ENCODE assay signal across 8 cellular contexts in the genomic region with DNA sequence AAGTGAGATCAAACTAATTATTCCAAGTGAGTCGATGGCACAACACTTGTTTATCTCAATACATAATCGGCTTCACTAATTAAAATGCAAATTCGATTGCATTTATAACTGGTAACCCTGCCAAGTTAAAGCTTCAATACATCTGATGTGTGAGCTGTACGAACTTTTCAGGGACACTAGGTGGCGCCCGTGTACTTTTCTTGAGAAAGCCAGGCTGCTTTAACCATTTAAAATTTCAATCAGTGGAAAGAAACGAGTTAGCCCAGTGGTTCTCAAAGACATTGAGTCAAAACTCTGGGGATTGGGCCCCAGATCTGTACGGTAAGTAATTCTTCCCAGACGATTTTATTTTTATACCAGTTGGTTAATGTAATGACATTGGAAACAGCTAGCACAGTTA.
DNase-seq lines count a peak whose midpoint lies in the region; ATAC-seq and TF ChIP-seq lines count a peak whose summit lies in the region.

No MANE protein-coding gene starts in this region.

- no peak overlapping the region for H4K91ac ChIP-seq in H9 (ENCODE audit: insufficient read length, low read depth, low read length)

- H3K23ac ChIP-seq in H9 (ENCODE audit: insufficient read length, low read depth, low read length): no peak overlapping the region

- no peaks in the 10 kb centered on the region for H3K9me3 Mint-ChIP-seq in H9

- no peaks in the 10 kb centered on the region for H3K27me3 ChIP-seq in H9 (ENCODE audit: insufficient read depth, low read length)
- no peaks in the 10 kb centered on the region for H3K27me3 ChIP-seq in SU-DHL-6 (ENCODE audit: low read length)
- no peaks in the 10 kb centered on the region for H3K27me3 ChIP-seq in smooth muscle cell (ENCODE audit: low read depth)

- no peak overlapping the region for H4K5ac ChIP-seq in H9 (ENCODE audit: insufficient read length, low read depth, low read length)

- no peak overlapping the region for H2BK15ac ChIP-seq in H9 (ENCODE audit: low read depth, low read length)

- no peaks in the 10 kb centered on the region for H4K20me1 ChIP-seq in H9 (ENCODE audit: control insufficient read depth, insufficient read depth, insufficient read length)
- no peaks in the 10 kb centered on the region for H4K20me1 ChIP-seq in SU-DHL-6 (ENCODE audit: low read depth, low read length)
- no peaks in the 10 kb centered on the region for H4K20me1 ChIP-seq in smooth muscle cell (ENCODE audit: low read depth)

- TF ChIP-seq CTCF in H9 (conservative IDR thresholded peaks at IDR 0.05) (peak; percentile 94), SU-DHL-6 (IDR thresholded peaks at IDR 0.05; ENCODE audit: insufficient read depth, low read length, poor library complexity, severe bottlenecking) (peak; percentile 52), smooth muscle cell (IDR thresholded peaks at IDR 0.05; ENCODE audit: borderline replicate concordance, insufficient read depth, poor library complexity, severe bottlenecking) (peak; percentile 92)

- H3K36me3 Mint-ChIP-seq in H9 (ENCODE audit: insufficient read depth in 1 of 3, low read depth in 3 of 3): no peaks in the 10 kb centered on the region

- in situ Hi-C loops in Caki2 (cut with HindIII; ENCODE audit: low pct_unique_long_range_greater_than_20kb, low sequenced_read_pairs): no loop called here

- H3K4me2 ChIP-seq in H9 (ENCODE audit: insufficient read depth, insufficient read length, low read length): no peak overlapping the region
- H3K4me2 ChIP-seq in SU-DHL-6 (ENCODE audit: low read depth, low read length, poor library complexity, severe bottlenecking): no peak overlapping the region
- no peak overlapping the region for H3K4me2 ChIP-seq in smooth muscle cell

- H3K14ac ChIP-seq in H9 (ENCODE audit: insufficient read depth, low read length): no peak overlapping the region

- no peak for ATAC-seq in HG03108 (IDR thresholded peaks at IDR 0.05; ENCODE audit: unreplicated experiment)

- H3K4me3 Mint-ChIP-seq in H9: no peak overlapping the region

- no peak overlapping the region for H2BK5ac ChIP-seq in H9 (ENCODE audit: insufficient read length, low read length)

- no peak overlapping the region for H2BK120ac ChIP-seq in H9 (ENCODE audit: low read depth, low read length, poor library complexity, severe bottlenecking)

- no peaks in the 10 kb centered on the region for H3K4me1 ChIP-seq in H9 (ENCODE audit: insufficient read depth, low read length)
- H3K4me1 ChIP-seq in smooth muscle cell (ENCODE audit: low read depth): no peaks in the 10 kb centered on the region

- no peak overlapping the region for H3K56ac ChIP-seq in H9 (ENCODE audit: insufficient read length, low read depth, low read length)

- no peaks in the 10 kb centered on the region for H3K23me2 ChIP-seq in H9 (ENCODE audit: insufficient read length, low read depth, low read length, poor library complexity, severe bottlenecking)

- no peaks in the 10 kb centered on the region for H3K79me1 ChIP-seq in H9 (ENCODE audit: insufficient read depth, low read depth, low read length, poor library complexity, severe bottlenecking)

- no peak overlapping the region for H3K4ac ChIP-seq in H9 (ENCODE audit: low read depth, low read length)

- no CpG with 5 or more reads among the region's 9 CpGs for WGBS in H9 (ENCODE audit: extremely low coverage, insufficient read length, low lambda C conversion rate)
- 3% methylated on average over 9 of the region's 9 CpGs for WGBS in smooth muscle cell (ENCODE audit: low lambda C conversion rate)

- H2BK12ac ChIP-seq in H9 (ENCODE audit: insufficient read length, low read depth, low read length): no peak overlapping the region

- H3K18ac ChIP-seq in H9 (ENCODE audit: insufficient read length, low read depth, low read length): no peak overlapping the region

- no peaks in the 10 kb centered on the region for H3K36me3 ChIP-seq in SU-DHL-6 (ENCODE audit: low read length)
- H3K36me3 ChIP-seq in smooth muscle cell (ENCODE audit: low read depth): no peaks in the 10 kb centered on the region

- H3K4me3 ChIP-seq in SU-DHL-6 (ENCODE audit: insufficient read depth, low read length, poor library complexity, severe bottlenecking): no peak overlapping the region
- H3K4me3 ChIP-seq in smooth muscle cell: no peak overlapping the region

- no peaks in the 10 kb centered on the region for H3K9me3 ChIP-seq in H9 (ENCODE audit: control insufficient read depth, low read depth, low read length)
- H3K9me3 ChIP-seq in SU-DHL-6 (ENCODE audit: insufficient read depth, low read length): no peaks in the 10 kb centered on the region
- H3K9me3 ChIP-seq in smooth muscle cell (replicated peaks; ENCODE audit: low read depth): no peaks in the 10 kb centered on the region

- H3F3A ChIP-seq in SU-DHL-6 (ENCODE audit: insufficient read depth) (no peaks in the 10 kb centered on the region), smooth muscle cell (ENCODE audit: low read depth) (no peaks in the 10 kb centered on the region)

- H3K4me1 Mint-ChIP-seq in H9: peaks cover 0 to 3% of the 10 kb centered on the region in 2 experiments; a peak in 1 of 4 replicates

- no peak overlapping the region for H2BK20ac ChIP-seq in H9 (ENCODE audit: low read depth, low read length, poor library complexity, severe bottlenecking)

- H3K79me2 ChIP-seq in H9 (ENCODE audit: insufficient read depth, low read length): no peaks in the 10 kb centered on the region
- H3K79me2 ChIP-seq in SU-DHL-6 (ENCODE audit: insufficient read depth, low read length): no peaks in the 10 kb centered on the region
- H3K79me2 ChIP-seq in smooth muscle cell (ENCODE audit: low read depth): no peaks in the 10 kb centered on the region

- no peak overlapping the region for H2AK5ac ChIP-seq in H9 (ENCODE audit: insufficient read length, low read length)

- DNase-seq in Caki2 (ENCODE audit: low read depth): peak; percentile 50
- DNase-seq in H9: peak; percentile 55
- DNase-seq in NCI-H146 treated with DMSO at 0.1 percent for 48 hours (lab: John Stamatoyannopoulos, UW; ENCODE audit: unreplicated experiment): peak; percentile 77
- DNase-seq in anterior cingulate cortex (lab: John Stamatoyannopoulos, UW): peak in 41 of 58 donors; percentile 4 to 77 (median 27)
- DNase-seq in hypothalamus (lab: John Stamatoyannopoulos, UW): peak in 30 of 51 donors; percentile 3 to 73 (median 28)
- DNase-seq in smooth muscle cell (lab: John Stamatoyannopoulos, UW; ENCODE audit: unreplicated experiment): no peak

- H3K27me3 Mint-ChIP-seq in H9 (ENCODE audit: low read depth): no peaks in the 10 kb centered on the region

- no peak overlapping the region for H3K9ac ChIP-seq in H9 (ENCODE audit: extremely low read depth, insufficient read length, low read length)
- no peak overlapping the region for H3K9ac ChIP-seq in SU-DHL-6 (ENCODE audit: low read length)
- no peak overlapping the region for H3K9ac ChIP-seq in smooth muscle cell (ENCODE audit: low read depth)

- no peak overlapping the region for H3T11ph ChIP-seq in H9 (ENCODE audit: low read length)

- H2AFZ ChIP-seq in H9 (ENCODE audit: low read length): no peak overlapping the region
- no peak overlapping the region for H2AFZ ChIP-seq in SU-DHL-6 (ENCODE audit: low read depth, low read length, severe bottlenecking)
- H2AFZ ChIP-seq in smooth muscle cell (ENCODE audit: low read depth): no peak overlapping the region

- no peak overlapping the region for H3K27ac ChIP-seq in H9 (ENCODE audit: insufficient read length, low read depth, low read length)
- H3K27ac ChIP-seq in SU-DHL-6 (ENCODE audit: low read depth, low read length): no peak overlapping the region
- H3K27ac ChIP-seq in smooth muscle cell (ENCODE audit: low read depth): no peak overlapping the region

- no peak overlapping the region for H4K8ac ChIP-seq in H9 (replicated peaks; ENCODE audit: insufficient read length, low read depth, low read length)

- no peak overlapping the region for H3K27ac Mint-ChIP-seq in H9

- no peaks in the 10 kb centered on the region for H3K9me2 ChIP-seq in SU-DHL-6 (replicated peaks; ENCODE audit: insufficient read depth, low read length)
